ENCODE assay signal across 9 cellular contexts in genomic region chr1:27759236-27759635, GRCh38.
"Had no signal": no experiment of that assay in that cellular context is flagged by ENCODE, and none has a peak within 500 bp of the region (broad histone marks: within the 10 kb centered on the region; RNA-seq: fewer than 3 reads in every experiment).

No MANE protein-coding gene starts in this region.

- H3K4me3 ChIP-seq: GM23248, HAP-1 had no signal

- H3K4me1 ChIP-seq: HAP-1 had no signal

- H2AFZ ChIP-seq: GM23248 had no signal

- H3K27ac ChIP-seq: GM23248, HL-60 had no signal

- H3K9me3 Mint-ChIP-seq: HFFc6, IgD-negative memory B cell had no signal

- H3K27me3 Mint-ChIP-seq: IgD-negative memory B cell had no signal

- H3K4me3 Mint-ChIP-seq: HFFc6, IgD-negative memory B cell had no signal

- H3K9me3 ChIP-seq: HAP-1 had no signal

- ATAC-seq: HCT116, HepG2 had no signal

- DNase-seq: GM23248, GOT3, H7, HFFc6 had no signal

- H3K27ac Mint-ChIP-seq: HFFc6, IgD-negative memory B cell had no signal

- H3K9ac ChIP-seq: GM23248 had no signal
